Comparison of ENCODE assay signal across 28 cellular contexts in the genomic region with DNA sequence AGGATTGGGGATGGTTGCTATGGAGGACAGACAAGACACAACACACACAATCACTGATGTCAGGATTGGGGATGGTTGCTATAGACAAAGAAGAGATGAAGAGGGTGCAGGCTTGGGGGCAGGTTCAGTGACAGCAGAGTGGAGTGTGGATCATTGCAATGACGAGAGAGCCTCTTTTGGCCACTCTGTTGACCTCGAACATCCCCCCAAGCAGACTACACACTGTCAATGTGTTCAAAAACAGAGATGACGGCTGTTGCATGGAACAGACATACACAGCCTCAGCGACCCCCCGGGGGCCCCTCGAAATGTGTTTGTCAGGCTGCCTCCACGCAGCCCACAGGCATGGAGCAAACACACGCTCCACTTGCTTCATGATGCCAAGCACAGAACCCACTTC.
"Had no signal": no experiment of that assay in that cellular context is flagged by ENCODE, and none has a peak within 500 bp of the region (broad histone marks: within the 10 kb centered on the region; RNA-seq: fewer than 3 reads in every experiment).

No MANE protein-coding gene starts in this region.

- H3K4me3 ChIP-seq: lower lobe of right lung, neural progenitor cell, ovary, right lobe of liver, suprapubic skin, transverse colon, upper lobe of right lung, uterus had no signal

- H3K4me3 Mint-ChIP-seq: effector memory CD8-positive, alpha-beta T cell; immature natural killer cell; naive B cell; natural killer cell treated with Interleukin-12 subunit alpha and Interleukin-12 subunit beta and Interleukin-15 and Interleukin-18, amount 100 ng/mL, for 72 hours; neural progenitor cell; stimulated activated naive CD8-positive, alpha-beta T cell treated with anti-CD3 and anti-CD28 coated beads, Interleukin-15, amount 100 ng/mL, for 72 hours had no signal

- H3K27ac ChIP-seq: lower lobe of right lung, neural progenitor cell, ovary, right lobe of liver, suprapubic skin, transverse colon, upper lobe of right lung, uterus had no signal

- H3K36me3 Mint-ChIP-seq: immature natural killer cell; naive B cell; natural killer cell treated with Interleukin-12 subunit alpha and Interleukin-12 subunit beta and Interleukin-15 and Interleukin-18, amount 100 ng/mL, for 72 hours had no signal

- H3K4me1 ChIP-seq: lower lobe of right lung, neural progenitor cell, right lobe of liver, suprapubic skin, transverse colon, upper lobe of right lung, uterus had no signal

- H3K9ac ChIP-seq: neural progenitor cell had no signal

- H2AFZ ChIP-seq: neural progenitor cell had no signal

- H3K4me2 ChIP-seq: neural progenitor cell had no signal

- H3K4me1 Mint-ChIP-seq: immature natural killer cell; naive B cell; stimulated activated naive CD8-positive, alpha-beta T cell treated with anti-CD3 and anti-CD28 coated beads, Interleukin-15, amount 100 ng/mL, for 72 hours had no signal

- ATAC-seq: effector memory CD8-positive, alpha-beta T cell; left colon; left ventricle myocardium superior; lower lobe of right lung; natural killer cell treated with Interleukin-12 subunit alpha and Interleukin-12 subunit beta and Interleukin-15 and Interleukin-18, amount 100 ng/mL, for 72 hours; right lobe of liver; stimulated activated naive CD8-positive, alpha-beta T cell treated with anti-CD3 and anti-CD28 coated beads, Interleukin-15, amount 100 ng/mL, for 72 hours; upper lobe of right lung had no signal

- H3K27me3 Mint-ChIP-seq: stimulated activated naive CD8-positive, alpha-beta T cell treated with anti-CD3 and anti-CD28 coated beads, Interleukin-15, amount 100 ng/mL, for 72 hours had no signal

- H3K36me3 ChIP-seq: lower lobe of right lung, neural progenitor cell, ovary, right lobe of liver, suprapubic skin, transverse colon, upper lobe of right lung, uterus had no signal

- H3K27ac Mint-ChIP-seq: effector memory CD8-positive, alpha-beta T cell; immature natural killer cell; naive B cell; natural killer cell treated with Interleukin-12 subunit alpha and Interleukin-12 subunit beta and Interleukin-15 and Interleukin-18, amount 100 ng/mL, for 72 hours; neural progenitor cell; stimulated activated naive CD8-positive, alpha-beta T cell treated with anti-CD3 and anti-CD28 coated beads, Interleukin-15, amount 100 ng/mL, for 72 hours had no signal

- H3K27me3 ChIP-seq: neural progenitor cell, ovary, right lobe of liver, transverse colon, upper lobe of right lung, uterus had no signal

- H3K9me3 ChIP-seq: lower lobe of right lung, ovary, right lobe of liver, suprapubic skin, transverse colon, upper lobe of right lung, uterus had no signal

- DNase-seq: cortex of kidney; effector memory CD8-positive, alpha-beta T cell; hypothalamus; immature natural killer cell; islet precursor cell; kidney glomerular epithelial cell; left colon; left ventricle myocardium superior; lower lobe of right lung; naive B cell; nucleus accumbens; ovary; posterior cingulate gyrus; retina; right lobe of liver; small intestine; stimulated activated CD4-positive, alpha-beta T cell treated with anti-CD3 and anti-CD28 coated beads, Interleukin-12 subunit alpha, Interleukin-12 subunit beta, amount 100 ng/mL, for 4 hours; stimulated activated CD4-positive, alpha-beta T cell treated with anti-CD3 and anti-CD28 coated beads, Interleukin-1b, Interleukin-23, amount 100 ng/mL, for 48 hours; stimulated activated CD4-positive, alpha-beta T cell treated with anti-CD3 and anti-CD28 coated beads, Interleukin-4, amount 100 ng/mL, for 1 hour; stimulated activated CD8-positive, alpha-beta memory T cell treated with anti-CD3 and anti-CD28 coated beads, Interleukin-4, amount 100 ng/mL, for 48 hours; stimulated activated naive CD4-positive, alpha-beta T cell; stimulated activated naive CD8-positive, alpha-beta T cell treated with anti-CD3 and anti-CD28 coated beads, Interleukin-15, amount 100 ng/mL, for 72 hours; transverse colon; upper lobe of right lung; uterus had no signal
